Comparison of ENCODE assay signal across 20 cellular contexts in the genomic region with DNA sequence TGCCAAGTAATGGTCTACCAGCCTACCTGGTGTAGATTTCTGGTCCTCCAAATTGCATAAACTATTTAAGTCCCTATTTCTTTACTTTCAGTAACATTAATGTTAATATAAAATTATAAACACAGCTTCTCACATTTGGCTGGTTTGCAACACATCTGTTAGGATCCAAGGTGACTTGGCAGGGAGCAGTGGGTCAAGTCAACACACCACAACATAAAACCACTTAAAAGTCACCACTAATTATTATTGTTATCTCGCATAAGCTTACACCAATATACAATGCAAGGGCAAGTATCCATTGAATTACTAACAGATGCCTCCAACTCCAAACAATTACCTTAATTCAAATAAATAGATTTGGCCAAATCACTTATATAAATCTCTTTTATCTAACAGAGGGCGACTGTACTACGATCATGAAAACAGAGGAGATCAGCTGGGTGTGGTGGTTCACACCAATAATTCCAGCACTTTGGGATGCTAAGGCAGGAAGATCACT.
DNase-seq lines count a peak whose midpoint lies in the region; ATAC-seq and TF ChIP-seq lines count a peak whose summit lies in the region.
"Had no signal": no experiment of that assay in that cellular context is flagged by ENCODE, and none has a peak within 500 bp of the region (broad histone marks: within the 10 kb centered on the region; RNA-seq: fewer than 3 reads in every experiment).

No MANE protein-coding gene starts in this region.

- no peak for TF ChIP-seq CTCF in right lobe of liver (IDR thresholded peaks at IDR 0.05)

- H3K4me3 Mint-ChIP-seq in activated CD4-positive, alpha-beta memory T cell treated with anti-CD3 and anti-CD28 coated beads, Interleukin-2, amount 10 ng/mL, durations not matched to agents 7 days and 5 days = no peak overlapping the region
- H3K4me3 Mint-ChIP-seq: B cell; CD4-positive, CD25-positive, alpha-beta regulatory T cell; CD8-positive, alpha-beta T cell; GM23338; HFFc6 had no signal

- no peaks in the 10 kb centered on the region for H3K36me3 ChIP-seq in right lobe of liver
- H3K36me3 ChIP-seq: BLaER1, HAP-1 had no signal

- no peak overlapping the region for H3K4me3 ChIP-seq in right lobe of liver
- H3K4me3 ChIP-seq: BLaER1, GM12878, GM23338, HAP-1 had no signal

- peak overlapping the region; percentile 8 to 41 (median 22) for H3K27ac ChIP-seq in right lobe of liver
- H3K27ac ChIP-seq: BLaER1, C4-2B had no signal

- H3K4me1 ChIP-seq in right lobe of liver = peaks cover 0 to 40% (median 9%) of the 10 kb centered on the region in 4 donors
- H3K4me1 ChIP-seq: BLaER1, HAP-1 had no signal

- no peaks in the 10 kb centered on the region for H3K4me1 Mint-ChIP-seq in activated CD4-positive, alpha-beta memory T cell treated with anti-CD3 and anti-CD28 coated beads, Interleukin-2, amount 10 ng/mL, durations not matched to agents 7 days and 5 days
- H3K4me1 Mint-ChIP-seq: B cell; CD4-positive, CD25-positive, alpha-beta regulatory T cell; GM23338 had no signal

- intact Hi-C loops in right lobe of liver (cut with DNase I) = no loop called here

- POLR2A ChIA-PET in activated CD4-positive, alpha-beta memory T cell treated with anti-CD3 and anti-CD28 coated beads, Interleukin-2, amount 10 ng/mL, durations not matched to agents 7 days and 5 days (lab: Charles Lee) = no interaction called here

- H3K9me3 ChIP-seq in right lobe of liver = no peaks in the 10 kb centered on the region
- H3K9me3 ChIP-seq: BLaER1, HAP-1 had no signal

- 48% methylated on average over 3 of the region's 3 CpGs for WGBS in right lobe of liver (ENCODE audit: insufficient coverage, low coverage, low lambda C conversion rate, missing lambda C conversion rate)

- H3K36me3 Mint-ChIP-seq in activated CD4-positive, alpha-beta memory T cell treated with anti-CD3 and anti-CD28 coated beads, Interleukin-2, amount 10 ng/mL, durations not matched to agents 7 days and 5 days (ENCODE audit: low read depth) = no peaks in the 10 kb centered on the region
- H3K36me3 Mint-ChIP-seq: CD4-positive, CD25-positive, alpha-beta regulatory T cell; CD8-positive, alpha-beta T cell had no signal

- H3K9me3 Mint-ChIP-seq in activated CD4-positive, alpha-beta memory T cell treated with anti-CD3 and anti-CD28 coated beads, Interleukin-2, amount 10 ng/mL, durations not matched to agents 7 days and 5 days = no peaks in the 10 kb centered on the region
- H3K9me3 Mint-ChIP-seq: CD8-positive, alpha-beta T cell; GM23338 had no signal

- no peaks in the 10 kb centered on the region for H3K27me3 ChIP-seq in right lobe of liver
- H3K27me3 ChIP-seq: BLaER1 had no signal

- no peak for TF ChIP-seq POLR2A in right lobe of liver (IDR thresholded peaks at IDR 0.05)

- no peak for ATAC-seq in SK-N-SH treated with all-trans-retinoic acid at 6 μM for 48 hours
- ATAC-seq in right lobe of liver = peak; percentile 9 to 55 (median 44)
- no peak for ATAC-seq in HG02852 (IDR thresholded peaks at IDR 0.05; ENCODE audit: unreplicated experiment)
- ATAC-seq: CD8-positive, alpha-beta T cell; GM12878; GM23338 had no signal

- CTCF ChIA-PET in activated CD4-positive, alpha-beta memory T cell treated with anti-CD3 and anti-CD28 coated beads, Interleukin-2, amount 10 ng/mL, durations not matched to agents 7 days and 5 days (lab: Charles Lee) = interaction anchor here (0.7 kb wide), 1 partner anchor 344 kb away, joined by 3 read pairs; no protein-coding TSS in a partner anchor

- DNase-seq in NCI-H69 (lab: John Stamatoyannopoulos, UW) (peak; percentile 91), NCI-H748 treated with DMSO at 0.1 percent for 48 hours (lab: John Stamatoyannopoulos, UW) (peak; percentile 44), right lobe of liver (no peak), COLO668 (lab: John Stamatoyannopoulos, UW; ENCODE audit: unreplicated experiment) (no peak)
- DNase-seq in activated CD4-positive, alpha-beta memory T cell treated with anti-CD3 and anti-CD28 coated beads, Interleukin-2, amount 10 ng/mL, durations not matched to agents 7 days and 5 days = no peak
- DNase-seq: CD4-positive, CD25-positive, alpha-beta regulatory T cell; CD8-positive, alpha-beta T cell; DMS 273 treated with DMSO at 0.1 percent for 48 hours; DMS79; EL; GDM1; HFFc6 had no signal

- H3K27me3 Mint-ChIP-seq in activated CD4-positive, alpha-beta memory T cell treated with anti-CD3 and anti-CD28 coated beads, Interleukin-2, amount 10 ng/mL, durations not matched to agents 7 days and 5 days = no peaks in the 10 kb centered on the region
- H3K27me3 Mint-ChIP-seq: CD4-positive, CD25-positive, alpha-beta regulatory T cell had no signal

- H3K27ac Mint-ChIP-seq in activated CD4-positive, alpha-beta memory T cell treated with anti-CD3 and anti-CD28 coated beads, Interleukin-2, amount 10 ng/mL, durations not matched to agents 7 days and 5 days = no peak overlapping the region
- H3K27ac Mint-ChIP-seq: B cell; CD4-positive, CD25-positive, alpha-beta regulatory T cell; CD8-positive, alpha-beta T cell; GM23338; HFFc6 had no signal

TF ChIP-seq in SK-N-SH treated with all-trans-retinoic acid at 6 μM for 48 hours, 23 proteins besides CTCF, POLR2A, EP300 and RAD21:
- TF ChIP-seq ZFP30 (CRISPR knock-in tag; IDR thresholded peaks at IDR 0.05) (no peak), ESRRG (CRISPR knock-in tag; IDR thresholded peaks at IDR 0.05) (no peak), SNAI2 (CRISPR knock-in tag; IDR thresholded peaks at IDR 0.05) (no peak), CSDC2 (CRISPR knock-in tag; IDR thresholded peaks at IDR 0.05) (no peak), PPARA (CRISPR knock-in tag; IDR thresholded peaks at IDR 0.05; ENCODE audit: borderline replicate concordance) (no peak), TCF4 (CRISPR knock-in tag; IDR thresholded peaks at IDR 0.05; ENCODE audit: borderline replicate concordance) (peak; percentile 64; the same call in 1 of the 2 replicates)

Comparison
In these comparisons a context has a peak if more than half of its experiments do, and no peak if none do; other contexts are left out.
1. DNase-seq: peak in NCI-H69 (single experiment) and NCI-H748 treated with DMSO at 0.1 percent for 48 hours (single experiment); none in right lobe of liver (0 of 3), COLO668 (single experiment) and activated CD4-positive, alpha-beta memory T cell treated with anti-CD3 and anti-CD28 coated beads, Interleukin-2, amount 10 ng/mL, durations not matched to agents 7 days and 5 days (single experiment).
2. ATAC-seq: peak in right lobe of liver (4 of 4); none in SK-N-SH treated with all-trans-retinoic acid at 6 μM for 48 hours (single experiment) and HG02852 (single experiment).